Comparison of ENCODE assay signal across 18 cellular contexts in the genomic region with DNA sequence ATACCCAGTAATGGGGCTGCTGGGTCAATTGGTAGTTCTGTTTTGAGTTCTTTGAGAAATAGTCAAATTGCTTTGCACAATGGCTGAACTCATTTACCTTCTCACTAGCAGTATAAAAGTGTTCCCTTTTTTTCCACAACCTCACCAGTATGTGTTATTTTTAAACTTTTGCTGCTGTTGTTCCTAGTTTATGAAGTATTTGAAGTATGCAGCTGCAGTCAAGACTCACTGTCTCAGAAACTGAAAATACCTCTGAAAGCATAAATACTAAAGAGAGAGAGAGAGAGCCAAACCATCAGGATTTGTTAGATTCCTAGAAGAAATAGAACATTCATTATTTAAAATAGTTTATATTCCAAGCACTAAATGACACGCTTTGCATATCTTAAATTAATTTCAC.
DNase-seq lines count a peak whose midpoint lies in the region; ATAC-seq and TF ChIP-seq lines count a peak whose summit lies in the region.
"Had no signal": no experiment of that assay in that cellular context is flagged by ENCODE, and none has a peak within 500 bp of the region (broad histone marks: within the 10 kb centered on the region; RNA-seq: fewer than 3 reads in every experiment).

No MANE protein-coding gene starts in this region.

- H3K23ac ChIP-seq in mesenchymal stem cell (ENCODE audit: low read length in 2 of 2), result no peak overlapping the region

- H2BK12ac ChIP-seq in mesenchymal stem cell (ENCODE audit: low read length in 2 of 2), result no peak overlapping the region

- H3K4me3 ChIP-seq in AG04449 (ENCODE audit: low read depth, low read length) (no peak overlapping the region), mesenchymal stem cell (ENCODE audit: insufficient read depth in 1 of 2, low read depth in 1 of 2, low read length in 2 of 2) (no peak overlapping the region)
- H3K4me3 ChIP-seq: BLaER1, HAP-1 had no signal

- no peak overlapping the region for H2AK5ac ChIP-seq in mesenchymal stem cell (ENCODE audit: low read length, severe bottlenecking)

- peaks cover 4% of the 10 kb centered on the region for H3K9me3 ChIP-seq in mesenchymal stem cell (ENCODE audit: control insufficient read depth, low read length)
- H3K9me3 ChIP-seq: BLaER1, Caco-2 had no signal

- H4K91ac ChIP-seq in mesenchymal stem cell (ENCODE audit: low read length), result no peak overlapping the region

- peak overlapping the region; percentile 9 for H3K27ac ChIP-seq in mesenchymal stem cell (ENCODE audit: low read length, poor library complexity, severe bottlenecking)
- H3K27ac ChIP-seq: BLaER1, C4-2B had no signal

- no peak for TF ChIP-seq CTCF in AG04449 (IDR thresholded peaks at IDR 0.05; ENCODE audit: insufficient read depth, low read length, missing control alignments)

- no peak overlapping the region for H3K9ac ChIP-seq in mesenchymal stem cell (ENCODE audit: low read length)
- H3K9ac ChIP-seq: BLaER1 had no signal

- no peak overlapping the region for H4K8ac ChIP-seq in mesenchymal stem cell (ENCODE audit: low read length)

- intact Hi-C loops in Right ventricle myocardium inferior (cut with DNase I), result loop anchor here (10.0 kb wide), 1 partner anchor 102 kb away; no protein-coding TSS in a partner anchor

- no peak for ATAC-seq in left lobe of liver
- ATAC-seq in Right ventricle myocardium inferior, result no peak
- ATAC-seq: CD8-positive, alpha-beta T cell had no signal

- POLR2A ChIA-PET in AG04449 (lab: Yijun Ruan, JAX), result no interaction called here

- no peak overlapping the region for H3K18ac ChIP-seq in mesenchymal stem cell (ENCODE audit: low read depth in 1 of 2, low read length in 2 of 2)

- no peaks in the 10 kb centered on the region for H3K36me3 ChIP-seq in mesenchymal stem cell (ENCODE audit: control insufficient read depth in 1 of 2, insufficient read depth in 2 of 2, low read depth in 1 of 2, low read length in 2 of 2)
- H3K36me3 ChIP-seq: BLaER1, HAP-1 had no signal

- H2BK5ac ChIP-seq in mesenchymal stem cell (ENCODE audit: low read depth, low read length, poor library complexity, severe bottlenecking), result no peak overlapping the region

- H3K4me1 ChIP-seq in mesenchymal stem cell (ENCODE audit: control insufficient read depth, insufficient read depth, low read depth, low read length), result no peaks in the 10 kb centered on the region
- H3K4me1 ChIP-seq: BLaER1, Caco-2, HAP-1 had no signal

- WGBS in mesenchymal stem cell, result no CpG with 5 or more reads among the region's 1 CpG

- H3K4ac ChIP-seq in mesenchymal stem cell (ENCODE audit: low read depth in 1 of 2, low read length in 2 of 2), result no peak overlapping the region

- peak; percentile 12 for DNase-seq in AG04449 (ENCODE audit: low read depth, low spot score)
- DNase-seq in astrocyte of the hippocampus (ENCODE audit: low read depth, low spot score), result peak; percentile 59
- DNase-seq in mesenchymal stem cell, result peak; percentile 7
- no peak for DNase-seq in LoVo (ENCODE audit: low spot score)
- DNase-seq in left lobe of liver (ENCODE audit: low spot score), result no peak
- DNase-seq in DMS153 (lab: John Stamatoyannopoulos, UW), result no peak
- no peak for DNase-seq in Right ventricle myocardium inferior (ENCODE audit: missing footprints)
- DNase-seq: 8988T; Caco-2; CD4-positive, CD25-positive, alpha-beta regulatory T cell; CD8-positive, alpha-beta T cell; DMS79; GF-D8; GOT3; HFFc6 had no signal

- no peak overlapping the region for H2AFZ ChIP-seq in mesenchymal stem cell (ENCODE audit: low read depth, low read length)

- H3K79me1 ChIP-seq in mesenchymal stem cell (replicated peaks; ENCODE audit: low read length, poor library complexity, severe bottlenecking), result no peaks in the 10 kb centered on the region

- CTCF ChIA-PET in AG04449 (lab: Yijun Ruan, JAX), result no interaction called here

- H2BK15ac ChIP-seq in mesenchymal stem cell (ENCODE audit: low read depth, poor library complexity, severe bottlenecking), result no peak overlapping the region

- no peak overlapping the region for H3K14ac ChIP-seq in mesenchymal stem cell (ENCODE audit: low read length in 2 of 2)

- H3K4me2 ChIP-seq in mesenchymal stem cell (ENCODE audit: low read length, poor library complexity, severe bottlenecking), result no peak overlapping the region
- H3K4me2 ChIP-seq: BLaER1 had no signal

- H2BK120ac ChIP-seq in mesenchymal stem cell (ENCODE audit: low read depth, low read length), result no peak overlapping the region

- H3K27me3 ChIP-seq in mesenchymal stem cell (ENCODE audit: control insufficient read depth in 1 of 2, insufficient read depth in 1 of 2, low read length in 2 of 2), result no peaks in the 10 kb centered on the region
- H3K27me3 ChIP-seq: BLaER1 had no signal

Comparison
In these comparisons a context has a peak if more than half of its experiments do, and no peak if none do; other contexts are left out.
1. DNase-seq: peak in AG04449 (single experiment), astrocyte of the hippocampus (single experiment) and mesenchymal stem cell (single experiment); none in LoVo (single experiment), left lobe of liver (single experiment), DMS153 (single experiment) and Right ventricle myocardium inferior (single experiment).